In the genomic region with DNA sequence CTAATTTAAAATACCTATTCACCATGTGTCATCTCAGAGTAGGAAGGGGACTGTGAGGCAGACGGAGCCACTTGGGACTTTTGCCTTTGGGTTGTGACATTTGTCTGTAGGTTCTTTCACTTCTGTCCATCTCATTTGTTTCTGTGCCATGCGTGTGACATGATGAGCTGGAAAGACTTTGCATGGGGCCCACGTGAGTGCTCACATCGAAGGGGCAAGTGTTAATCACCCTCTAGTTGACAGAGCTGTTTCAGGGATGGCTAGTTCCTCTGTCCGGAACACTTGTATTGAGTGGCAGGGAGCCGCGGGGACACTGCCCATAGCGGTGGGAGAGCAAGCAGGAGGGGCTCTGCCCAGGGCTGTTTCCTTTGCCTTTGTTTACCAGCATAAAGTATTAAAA, we compare ENCODE assay signal across 15 cellular contexts.
DNase-seq lines count a peak whose midpoint lies in the region; ATAC-seq lines count a peak whose summit lies in the region.
"Had no signal": no experiment of that assay in that cellular context is flagged by ENCODE, and none has a peak within 500 bp of the region (broad histone marks: within the 10 kb centered on the region; RNA-seq: fewer than 3 reads in every experiment).

No MANE protein-coding gene starts in this region.

- intact Hi-C loops in head of caudate nucleus (cut with DNase I), result no loop called here

- DNase-seq in Ammon's horn (ENCODE audit: low spot score) (peak; percentile 43), DMS53 (lab: John Stamatoyannopoulos, UW) (peak; percentile 85), NCI-H526 treated with DMSO at 0.1 percent for 48 hours (lab: John Stamatoyannopoulos, UW) (peak; percentile 57), head of caudate nucleus (peak in 25 of 42 donors; percentile 8 to 75 (median 31)), NCI-H1417 treated with DMSO at 0.1 percent for 48 hours (lab: John Stamatoyannopoulos, UW) (no peak)
- DNase-seq: amniotic stem cell, DND-41, erythroblast, left cardiac atrium, midbrain, NCI-H1417, NCI-H82, thyroid gland had no signal

- ATAC-seq in GM19328 (IDR thresholded peaks at IDR 0.05; ENCODE audit: unreplicated experiment) (no peak), GM19467 (IDR thresholded peaks at IDR 0.05; ENCODE audit: unreplicated experiment) (no peak)
- ATAC-seq: left cardiac atrium had no signal
